Comparison of ENCODE assay signal across 2 cellular contexts in the genomic region with DNA sequence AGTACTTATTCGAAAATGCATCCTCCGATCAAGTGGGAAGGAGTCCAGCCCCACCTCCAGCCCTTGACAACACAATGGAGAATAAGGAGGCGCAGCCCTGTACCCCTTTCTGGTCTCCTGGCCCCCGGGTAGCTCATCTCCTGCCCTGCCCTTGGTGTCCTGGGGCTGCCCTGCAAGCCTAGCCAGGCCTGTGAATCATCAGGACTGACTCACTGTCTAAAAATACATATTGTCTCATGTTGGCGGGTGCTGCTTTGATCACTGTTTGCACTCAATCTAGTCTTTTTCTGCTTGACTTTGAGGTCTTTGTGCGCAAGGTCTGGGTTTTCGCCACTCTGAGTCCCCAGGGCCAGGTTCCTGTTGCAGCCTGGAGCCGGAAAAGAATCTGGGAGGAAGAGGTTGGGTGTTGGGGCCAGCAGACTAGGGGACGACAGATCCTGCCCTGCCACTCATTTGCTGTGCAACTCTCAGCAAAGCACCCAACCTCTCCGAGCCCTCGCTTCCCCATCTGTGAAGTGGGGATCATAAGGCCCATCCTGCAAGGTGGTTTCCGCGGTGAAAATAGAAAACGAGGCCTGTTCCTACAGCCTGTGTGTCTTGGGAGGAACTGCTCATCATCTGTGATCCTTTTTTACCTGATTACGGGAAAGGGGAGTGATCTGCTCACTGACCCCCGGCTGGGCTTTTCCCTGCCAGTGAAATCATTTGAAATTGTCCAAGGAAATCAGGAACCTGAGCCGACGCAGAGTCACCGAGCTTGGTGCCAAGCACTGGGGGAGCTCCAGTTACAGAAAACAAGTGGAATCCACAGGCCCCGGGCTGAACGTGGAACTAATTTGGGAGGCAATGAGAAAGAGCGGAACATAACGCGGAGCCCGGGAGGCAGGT.
TF ChIP-seq lines count a peak whose summit lies in the region.

No MANE protein-coding gene starts in this region.

TF ChIP-seq in GM12878, 131 proteins besides CTCF, POLR2A, EP300 and RAD21:
- TF ChIP-seq FOXK2 (IDR thresholded peaks at IDR 0.05) (peak; percentile 33; the same call in 1 of the 2 replicates), ATF7 (IDR thresholded peaks at IDR 0.05; ENCODE audit: low read depth) (peak; percentile 83), TCF7 (IDR thresholded peaks at IDR 0.05; ENCODE audit: borderline replicate concordance) (peak; percentile 47; the same call in 1 of the 2 replicates), EED (IDR thresholded peaks at IDR 0.05; ENCODE audit: low read depth) (peak; percentile 56; the same call in 1 of the 2 replicates), ZNF217 (IDR thresholded peaks at IDR 0.05) (peak; percentile 59; the same call in 1 of the 2 replicates), NFIC (IDR thresholded peaks at IDR 0.05; ENCODE audit: low read depth, low read length) (peak; percentile 30; the same call in 1 of the 2 replicates), MEF2B (IDR thresholded peaks at IDR 0.05; ENCODE audit: partially characterized antibody, poor library complexity, severe bottlenecking) (peak; percentile 61), SMARCA5 (IDR thresholded peaks at IDR 0.05) (peak; percentile 90), GABPA (IDR thresholded peaks at IDR 0.05; ENCODE audit: low read depth) (0 out of 2 replicates have a peak, but pooled peaks have one; percentile 12), IRF4 (IDR thresholded peaks at IDR 0.05; ENCODE audit: low read depth, low read length) (no peak), JUNB (IDR thresholded peaks at IDR 0.05) (peak; percentile 77), MEF2A (IDR thresholded peaks at IDR 0.05; ENCODE audit: insufficient read depth, low read depth, low read length) (peak; percentile 88), CREM (IDR thresholded peaks at IDR 0.05; ENCODE audit: low read depth) (0 out of 2 replicates have a peak, but pooled peaks have one; percentile 25), POU2F2 (IDR thresholded peaks at IDR 0.05; ENCODE audit: borderline replicate concordance, low read depth, low read length) (no peak), JUND (IDR thresholded peaks at IDR 0.05; ENCODE audit: low read depth, low read length) (peak; percentile 62; the same call in 1 of the 2 replicates), CBX5 (IDR thresholded peaks at IDR 0.05; ENCODE audit: low read depth) (no peak), PBX3 (IDR thresholded peaks at IDR 0.05; ENCODE audit: insufficient replicate concordance, low read depth, low read length) (no peak), IKZF1 (conservative IDR thresholded peaks at IDR 0.05) (0 out of 2 replicates have a peak, but pooled peaks have one; percentile 19), IKZF2 (IDR thresholded peaks at IDR 0.05) (peak; percentile 15 to 25; a peak in 2 of 4 replicates), MXI1 (IDR thresholded peaks at IDR 0.05; ENCODE audit: low read depth, low read length) (no peak), NBN (IDR thresholded peaks at IDR 0.05) (0 out of 2 replicates have a peak, but pooled peaks have one; percentile 35), SPI1 (IDR thresholded peaks at IDR 0.05; ENCODE audit: borderline replicate concordance, insufficient read depth, low read depth, low read length) (peak; percentile 14; the same call in 1 of the 2 replicates), BHLHE40 (IDR thresholded peaks at IDR 0.05; ENCODE audit: borderline replicate concordance in 1 of 2, low read depth in 2 of 2, low read length in 1 of 2) (0 out of 4 replicates have a peak, but pooled peaks of 1 of the 2 experiments have one; percentile 9)
- TF ChIP-seq, protein P1, sequence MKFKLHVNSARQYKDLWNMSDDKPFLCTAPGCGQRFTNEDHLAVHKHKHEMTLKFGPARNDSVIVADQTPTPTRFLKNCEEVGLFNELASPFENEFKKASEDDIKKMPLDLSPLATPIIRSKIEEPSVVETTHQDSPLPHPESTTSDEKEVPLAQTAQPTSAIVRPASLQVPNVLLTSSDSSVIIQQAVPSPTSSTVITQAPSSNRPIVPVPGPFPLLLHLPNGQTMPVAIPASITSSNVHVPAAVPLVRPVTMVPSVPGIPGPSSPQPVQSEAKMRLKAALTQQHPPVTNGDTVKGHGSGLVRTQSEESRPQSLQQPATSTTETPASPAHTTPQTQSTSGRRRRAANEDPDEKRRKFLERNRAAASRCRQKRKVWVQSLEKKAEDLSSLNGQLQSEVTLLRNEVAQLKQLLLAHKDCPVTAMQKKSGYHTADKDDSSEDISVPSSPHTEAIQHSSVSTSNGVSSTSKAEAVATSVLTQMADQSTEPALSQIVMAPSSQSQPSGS (IDR thresholded peaks at IDR 0.05; ENCODE audit: low read length): peak; percentile 67; the same call in 1 of the 2 replicates
- TF ChIP-seq, protein P2, sequence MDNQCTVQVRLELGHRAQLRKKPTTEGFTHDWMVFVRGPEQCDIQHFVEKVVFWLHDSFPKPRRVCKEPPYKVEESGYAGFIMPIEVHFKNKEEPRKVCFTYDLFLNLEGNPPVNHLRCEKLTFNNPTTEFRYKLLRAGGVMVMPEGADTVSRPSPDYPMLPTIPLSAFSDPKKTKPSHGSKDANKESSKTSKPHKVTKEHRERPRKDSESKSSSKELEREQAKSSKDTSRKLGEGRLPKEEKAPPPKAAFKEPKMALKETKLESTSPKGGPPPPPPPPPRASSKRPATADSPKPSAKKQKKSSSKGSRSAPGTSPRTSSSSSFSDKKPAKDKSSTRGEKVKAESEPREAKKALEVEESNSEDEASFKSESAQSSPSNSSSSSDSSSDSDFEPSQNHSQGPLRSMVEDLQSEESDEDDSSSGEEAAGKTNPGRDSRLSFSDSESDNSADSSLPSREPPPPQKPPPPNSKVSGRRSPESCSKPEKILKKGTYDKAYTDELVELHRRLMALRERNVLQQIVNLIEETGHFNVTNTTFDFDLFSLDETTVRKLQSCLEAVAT (IDR thresholded peaks at IDR 0.05): no peak

TF ChIP-seq in HepG2, 621 proteins besides CTCF, POLR2A, EP300 and RAD21 (continues in another document):
- peak; percentile 39; the same call in 1 of the 2 replicates for TF ChIP-seq ZNF749 (CRISPR knock-in tag; IDR thresholded peaks at IDR 0.05; ENCODE audit: borderline replicate concordance)
- TF ChIP-seq ELF4 (CRISPR knock-in tag; IDR thresholded peaks at IDR 0.05; ENCODE audit: borderline replicate concordance): no peak; the same call in 1 of the 2 replicates
- peak; percentile 79 for TF ChIP-seq ZNF451 (CRISPR knock-in tag; IDR thresholded peaks at IDR 0.05)
- TF ChIP-seq ZNF230 (CRISPR knock-in tag; IDR thresholded peaks at IDR 0.05): peak; percentile 18; the same call in 1 of the 2 replicates
- TF ChIP-seq ZNF724P (CRISPR knock-in tag; IDR thresholded peaks at IDR 0.05; ENCODE audit: borderline replicate concordance): peak; percentile 96; the same call in 1 of the 2 replicates
- TF ChIP-seq ZMYM2 (CRISPR knock-in tag; IDR thresholded peaks at IDR 0.05): peak; percentile 96
- TF ChIP-seq DR1 (CRISPR knock-in tag; IDR thresholded peaks at IDR 0.05): peak; percentile 59; the same call in 1 of the 2 replicates
- TF ChIP-seq ZNF280B (CRISPR knock-in tag; IDR thresholded peaks at IDR 0.05; ENCODE audit: borderline replicate concordance): peak; percentile 79; the same call in 1 of the 2 replicates
- TF ChIP-seq, protein P3, sequence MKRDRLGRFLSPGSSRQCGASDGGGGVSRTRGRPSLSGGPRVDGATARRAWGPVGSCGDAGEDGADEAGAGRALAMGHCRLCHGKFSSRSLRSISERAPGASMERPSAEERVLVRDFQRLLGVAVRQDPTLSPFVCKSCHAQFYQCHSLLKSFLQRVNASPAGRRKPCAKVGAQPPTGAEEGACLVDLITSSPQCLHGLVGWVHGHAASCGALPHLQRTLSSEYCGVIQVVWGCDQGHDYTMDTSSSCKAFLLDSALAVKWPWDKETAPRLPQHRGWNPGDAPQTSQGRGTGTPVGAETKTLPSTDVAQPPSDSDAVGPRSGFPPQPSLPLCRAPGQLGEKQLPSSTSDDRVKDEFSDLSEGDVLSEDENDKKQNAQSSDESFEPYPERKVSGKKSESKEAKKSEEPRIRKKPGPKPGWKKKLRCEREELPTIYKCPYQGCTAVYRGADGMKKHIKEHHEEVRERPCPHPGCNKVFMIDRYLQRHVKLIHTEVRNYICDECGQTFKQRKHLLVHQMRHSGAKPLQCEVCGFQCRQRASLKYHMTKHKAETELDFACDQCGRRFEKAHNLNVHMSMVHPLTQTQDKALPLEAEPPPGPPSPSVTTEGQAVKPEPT (CRISPR knock-in tag; IDR thresholded peaks at IDR 0.05; ENCODE audit: low read depth): 0 out of 2 replicates have a peak, but pooled peaks have one; percentile 26
- TF ChIP-seq PHB2 (IDR thresholded peaks at IDR 0.05; ENCODE audit: partially characterized antibody): no peak
- no peak for TF ChIP-seq PTBP1 (IDR thresholded peaks at IDR 0.05; ENCODE audit: low read depth, low read length, poor library complexity, severe bottlenecking)
- TF ChIP-seq ZNF329 (CRISPR knock-in tag; IDR thresholded peaks at IDR 0.05; ENCODE audit: low read depth): no peak
- no peak for TF ChIP-seq ZNF207 (IDR thresholded peaks at IDR 0.05; ENCODE audit: borderline replicate concordance)
- no peak; the same call in 1 of the 2 replicates for TF ChIP-seq SAFB2 (CRISPR knock-in tag; IDR thresholded peaks at IDR 0.05; ENCODE audit: borderline replicate concordance, low read depth)
- no peak for TF ChIP-seq FOXC1 (CRISPR knock-in tag; IDR thresholded peaks at IDR 0.05; ENCODE audit: borderline replicate concordance)
- no peak for TF ChIP-seq HDAC6 (IDR thresholded peaks at IDR 0.05; ENCODE audit: low read depth, low read length)
- peak; percentile 51; the same call in 1 of the 2 replicates for TF ChIP-seq CEBPB (IDR thresholded peaks at IDR 0.05; ENCODE audit: borderline replicate concordance, low read depth, low read length)
- TF ChIP-seq, protein P4, sequence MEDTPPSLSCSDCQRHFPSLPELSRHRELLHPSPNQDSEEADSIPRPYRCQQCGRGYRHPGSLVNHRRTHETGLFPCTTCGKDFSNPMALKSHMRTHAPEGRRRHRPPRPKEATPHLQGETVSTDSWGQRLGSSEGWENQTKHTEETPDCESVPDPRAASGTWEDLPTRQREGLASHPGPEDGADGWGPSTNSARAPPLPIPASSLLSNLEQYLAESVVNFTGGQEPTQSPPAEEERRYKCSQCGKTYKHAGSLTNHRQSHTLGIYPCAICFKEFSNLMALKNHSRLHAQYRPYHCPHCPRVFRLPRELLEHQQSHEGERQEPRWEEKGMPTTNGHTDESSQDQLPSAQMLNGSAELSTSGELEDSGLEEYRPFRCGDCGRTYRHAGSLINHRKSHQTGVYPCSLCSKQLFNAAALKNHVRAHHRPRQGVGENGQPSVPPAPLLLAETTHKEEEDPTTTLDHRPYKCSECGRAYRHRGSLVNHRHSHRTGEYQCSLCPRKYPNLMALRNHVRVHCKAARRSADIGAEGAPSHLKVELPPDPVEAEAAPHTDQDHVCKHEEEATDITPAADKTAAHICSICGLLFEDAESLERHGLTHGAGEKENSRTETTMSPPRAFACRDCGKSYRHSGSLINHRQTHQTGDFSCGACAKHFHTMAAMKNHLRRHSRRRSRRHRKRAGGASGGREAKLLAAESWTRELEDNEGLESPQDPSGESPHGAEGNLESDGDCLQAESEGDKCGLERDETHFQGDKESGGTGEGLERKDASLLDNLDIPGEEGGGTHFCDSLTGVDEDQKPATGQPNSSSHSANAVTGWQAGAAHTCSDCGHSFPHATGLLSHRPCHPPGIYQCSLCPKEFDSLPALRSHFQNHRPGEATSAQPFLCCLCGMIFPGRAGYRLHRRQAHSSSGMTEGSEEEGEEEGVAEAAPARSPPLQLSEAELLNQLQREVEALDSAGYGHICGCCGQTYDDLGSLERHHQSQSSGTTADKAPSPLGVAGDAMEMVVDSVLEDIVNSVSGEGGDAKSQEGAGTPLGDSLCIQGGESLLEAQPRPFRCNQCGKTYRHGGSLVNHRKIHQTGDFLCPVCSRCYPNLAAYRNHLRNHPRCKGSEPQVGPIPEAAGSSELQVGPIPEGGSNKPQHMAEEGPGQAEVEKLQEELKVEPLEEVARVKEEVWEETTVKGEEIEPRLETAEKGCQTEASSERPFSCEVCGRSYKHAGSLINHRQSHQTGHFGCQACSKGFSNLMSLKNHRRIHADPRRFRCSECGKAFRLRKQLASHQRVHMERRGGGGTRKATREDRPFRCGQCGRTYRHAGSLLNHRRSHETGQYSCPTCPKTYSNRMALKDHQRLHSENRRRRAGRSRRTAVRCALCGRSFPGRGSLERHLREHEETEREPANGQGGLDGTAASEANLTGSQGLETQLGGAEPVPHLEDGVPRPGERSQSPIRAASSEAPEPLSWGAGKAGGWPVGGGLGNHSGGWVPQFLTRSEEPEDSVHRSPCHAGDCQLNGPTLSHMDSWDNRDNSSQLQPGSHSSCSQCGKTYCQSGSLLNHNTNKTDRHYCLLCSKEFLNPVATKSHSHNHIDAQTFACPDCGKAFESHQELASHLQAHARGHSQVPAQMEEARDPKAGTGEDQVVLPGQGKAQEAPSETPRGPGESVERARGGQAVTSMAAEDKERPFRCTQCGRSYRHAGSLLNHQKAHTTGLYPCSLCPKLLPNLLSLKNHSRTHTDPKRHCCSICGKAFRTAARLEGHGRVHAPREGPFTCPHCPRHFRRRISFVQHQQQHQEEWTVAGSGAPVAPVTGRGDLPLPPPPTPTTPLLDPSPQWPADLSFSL (CRISPR knock-in tag; IDR thresholded peaks at IDR 0.05): no peak
- TF ChIP-seq ZBTB20 (CRISPR knock-in tag; IDR thresholded peaks at IDR 0.05; ENCODE audit: borderline replicate concordance, low read depth): peak; percentile 58; the same call in 1 of the 2 replicates
